25 cellular contexts compared by ENCODE assay signal in the genomic region with DNA sequence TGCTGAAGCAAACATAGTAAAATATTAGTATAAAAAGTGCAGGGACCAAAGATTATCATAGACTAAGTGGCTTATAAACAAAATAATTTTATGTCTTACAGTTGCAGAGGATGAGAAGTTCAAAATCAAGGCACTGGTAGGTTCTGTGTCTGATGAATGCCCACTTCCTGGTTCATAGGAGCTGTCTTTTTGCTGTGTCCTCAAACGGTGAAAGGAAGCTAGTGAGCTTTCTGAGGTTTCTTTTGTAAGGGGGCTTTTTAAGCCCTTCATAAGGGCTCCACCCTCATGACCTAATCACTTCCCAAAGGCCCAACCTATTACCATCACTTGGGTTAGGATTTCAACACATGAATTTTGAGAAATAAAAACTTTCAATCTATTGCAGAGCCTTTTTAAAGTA.
DNase-seq lines count a peak whose midpoint lies in the region; ATAC-seq, FAIRE-seq and TF ChIP-seq lines count a peak whose summit lies in the region.
"Had no signal": no experiment of that assay in that cellular context is flagged by ENCODE, and none has a peak within 500 bp of the region (broad histone marks: within the 10 kb centered on the region; RNA-seq: fewer than 3 reads in every experiment).

No MANE protein-coding gene starts in this region.

- POLR2A ChIA-PET in H1 (lab: Charles Lee; ENCODE audit: partially characterized antibody) = no interaction called here

- no peak for TF ChIP-seq CTCF in mammary epithelial cell (conservative IDR thresholded peaks at IDR 0.05 in 1 of 2, IDR thresholded peaks at IDR 0.05 in 1 of 2; ENCODE audit: extremely low read depth in 1 of 2, insufficient read depth in 1 of 2, low read depth in 1 of 2, low read length in 2 of 2)
- no peak for TF ChIP-seq CTCF in breast epithelium (IDR thresholded peaks at IDR 0.05)
- TF ChIP-seq CTCF in OCI-LY3 (IDR thresholded peaks at IDR 0.05; ENCODE audit: low read depth, low read length) = no peak
- no peak for TF ChIP-seq CTCF in H1 (IDR thresholded peaks at IDR 0.05; ENCODE audit: control extremely low read depth in 1 of 3, insufficient read depth in 1 of 3, low read depth in 1 of 3, low read length in 3 of 3)

- no peak overlapping the region for H2AK5ac ChIP-seq in H1 (ENCODE audit: low read depth, low read length)

- CTCF ChIA-PET in mammary epithelial cell (lab: Charles Lee; ENCODE audit: low non-redundant PET) (no interaction called here), H1 (lab: Charles Lee; ENCODE audit: partially characterized antibody) (interaction anchor here (0.6 kb wide), 1 partner anchor 185 kb away, joined by 3 read pairs; no protein-coding TSS in a partner anchor)

- no peak for ATAC-seq in right cardiac atrium
- ATAC-seq in HG03159 (IDR thresholded peaks at IDR 0.05; ENCODE audit: unreplicated experiment) = no peak
- ATAC-seq: A549 had no signal

- H3K36me3 Mint-ChIP-seq in T-helper 2 cell treated with Interferon-gamma antibody and Interleukin-4, amounts not matched to agents 5 μg/mL and 100 μg/mL, for 36 hours (ENCODE audit: low read depth) = no peaks in the 10 kb centered on the region
- H3K36me3 Mint-ChIP-seq: CD14-positive monocyte; CD8-positive, alpha-beta memory T cell had no signal

- H3K79me2 ChIP-seq in mammary epithelial cell (ENCODE audit: insufficient read depth, low read length) (no peaks in the 10 kb centered on the region), OCI-LY3 (ENCODE audit: low read length) (no peaks in the 10 kb centered on the region), H1 (ENCODE audit: control insufficient read depth in 1 of 2, insufficient read depth in 2 of 2, low read length in 2 of 2) (no peaks in the 10 kb centered on the region)

- H4K5ac ChIP-seq in H1 (ENCODE audit: insufficient read length, low read depth, low read length) = no peak overlapping the region

- no peak overlapping the region for H3K4ac ChIP-seq in H1 (replicated peaks; ENCODE audit: insufficient read length, low read depth, low read length)

- H3K36me3 ChIP-seq in mammary epithelial cell (ENCODE audit: insufficient read depth, low read length) (no peaks in the 10 kb centered on the region), breast epithelium (no peaks in the 10 kb centered on the region), OCI-LY3 (replicated peaks; ENCODE audit: low read depth, low read length) (no peaks in the 10 kb centered on the region), H1 (ENCODE audit: control insufficient read depth in 2 of 4, insufficient read depth in 4 of 4, low read length in 3 of 4) (no peaks in the 10 kb centered on the region)
- H3K36me3 ChIP-seq: BE2C; BLaER1 treated with 17β-estradiol and CSF1 and Interleukin-3, amounts not matched to agents 10 nM and 100 nM; HAP-1 had no signal

- H3K27ac ChIP-seq in mammary epithelial cell (ENCODE audit: insufficient read depth, low read depth, low read length) (no peak overlapping the region), breast epithelium (no peak overlapping the region), OCI-LY3 (ENCODE audit: low read length) (no peak overlapping the region), H1 (ENCODE audit: low read depth, low read length) (no peak overlapping the region), right cardiac atrium (ENCODE audit: low read length) (no peak overlapping the region)
- H3K27ac ChIP-seq: A549; BLaER1 treated with 17β-estradiol and CSF1 and Interleukin-3, amounts not matched to agents 10 nM and 100 nM; GM23248 had no signal

- H3K4me1 Mint-ChIP-seq in T-helper 2 cell treated with Interferon-gamma antibody and Interleukin-4, amounts not matched to agents 5 μg/mL and 100 μg/mL, for 36 hours (ENCODE audit: low read depth) = no peaks in the 10 kb centered on the region
- H3K4me1 Mint-ChIP-seq: CD14-positive monocyte; CD8-positive, alpha-beta memory T cell had no signal

- intact Hi-C loops in mammary epithelial cell (cut with micrococcal nuclease) = no loop called here
- intact Hi-C loops in breast epithelium (cut with DNase I; ENCODE audit: low total_unique reads) = no loop called here
- intact Hi-C loops in right cardiac atrium (cut with DNase I) = no loop called here

- TF ChIP-seq POLR2A in breast epithelium (IDR thresholded peaks at IDR 0.05) (no peak), H1 (IDR thresholded peaks at IDR 0.05; ENCODE audit: control extremely low read depth in 1 of 2, low read depth in 2 of 2, low read length in 2 of 2) (no peak)

- DNase-seq in mammary epithelial cell (no peak), breast epithelium (ENCODE audit: low spot score in 2 of 2) (no peak), HT1080 (ENCODE audit: low read depth) (peak; percentile 2), H1 (ENCODE audit: low read depth in 1 of 2, low spot score in 2 of 2) (no peak), right cardiac atrium (no peak)
- no peak for DNase-seq in T-helper 2 cell treated with Interferon-gamma antibody and Interleukin-4, amounts not matched to agents 5 μg/mL and 100 μg/mL, for 36 hours (ENCODE audit: low spot score)
- DNase-seq: 8988T; ACHN; AML-193; BE2C; CD4-positive, alpha-beta T cell; CD8-positive, alpha-beta memory T cell; DMS 273 treated with DMSO at 0.1 percent for 48 hours; DMS79 treated with DMSO at 0.1 percent for 48 hours; GM23248 had no signal

- no peak overlapping the region for H2BK5ac ChIP-seq in H1 (ENCODE audit: low read depth, low read length)

- no peak overlapping the region for H3K56ac ChIP-seq in H1 (replicated peaks; ENCODE audit: insufficient read length, low read depth, low read length)

- in situ Hi-C loops in mammary epithelial cell (cut with MboI; ENCODE audit: low sequenced_read_pairs in 2 of 2) = no loop called here

- WGBS in mammary epithelial cell (ENCODE audit: low coverage, missing lambda C conversion rate) = 47% methylated on average over 1 of the region's 1 CpG
- WGBS in H1 (ENCODE audit: extremely low coverage in 1 of 2, insufficient coverage in 1 of 2, insufficient read length in 1 of 2, insufficient replicate concordance in 2 of 2, low coverage in 1 of 2, low lambda C conversion rate in 2 of 2, missing lambda C conversion rate in 1 of 2), 2 experiments = 95% methylated on average over 1 of the region's 1 CpG; no CpG with 5 or more reads in 1 of the 2 experiments
- WGBS in right cardiac atrium = 25% methylated on average over 1 of the region's 1 CpG

- no peak overlapping the region for H3K14ac ChIP-seq in H1 (ENCODE audit: insufficient read length)

- no peaks in the 10 kb centered on the region for H3K27me3 Mint-ChIP-seq in T-helper 2 cell treated with Interferon-gamma antibody and Interleukin-4, amounts not matched to agents 5 μg/mL and 100 μg/mL, for 36 hours (ENCODE audit: low read depth)
- H3K27me3 Mint-ChIP-seq: CD4-positive, alpha-beta T cell; CD8-positive, alpha-beta memory T cell had no signal

- dilution Hi-C loops in mammary epithelial cell (cut with HindIII; ENCODE audit: low sequenced_read_pairs) = no loop called here

- no peak overlapping the region for H4K91ac ChIP-seq in H1 (replicated peaks; ENCODE audit: insufficient read length, low read length)

- no peak overlapping the region for H2BK15ac ChIP-seq in H1 (ENCODE audit: low read length)

- no peaks in the 10 kb centered on the region for H3K23me2 ChIP-seq in H1 (ENCODE audit: low read depth, low read length)

- H4K20me1 ChIP-seq in mammary epithelial cell (ENCODE audit: insufficient read depth, low read length) (no peaks in the 10 kb centered on the region), OCI-LY3 (ENCODE audit: insufficient read depth, low read length) (no peaks in the 10 kb centered on the region), H1 (replicated peaks in 1 of 2; ENCODE audit: control insufficient read depth in 1 of 2, insufficient read depth in 2 of 2, low read length in 2 of 2) (no peaks in the 10 kb centered on the region)
- H4K20me1 ChIP-seq: BLaER1 treated with 17β-estradiol and CSF1 and Interleukin-3, amounts not matched to agents 10 nM and 100 nM had no signal

- no peaks in the 10 kb centered on the region for H3K79me1 ChIP-seq in H1 (ENCODE audit: low read depth, low read length)

- no peak overlapping the region for H2BK12ac ChIP-seq in H1 (ENCODE audit: low read depth, low read length)

- peaks cover 4% of the 10 kb centered on the region for H3K4me1 ChIP-seq in mammary epithelial cell (ENCODE audit: insufficient read depth, low read length)
- H3K4me1 ChIP-seq in breast epithelium = no peaks in the 10 kb centered on the region
- peaks cover 9% of the 10 kb centered on the region for H3K4me1 ChIP-seq in OCI-LY3 (ENCODE audit: low read length)
- no peaks in the 10 kb centered on the region for H3K4me1 ChIP-seq in H1 (replicated peaks in 1 of 4; ENCODE audit: control insufficient read depth in 3 of 4, insufficient read depth in 4 of 4, low read length in 3 of 4)
- no peaks in the 10 kb centered on the region for H3K4me1 ChIP-seq in right cardiac atrium (ENCODE audit: control insufficient read depth, insufficient read depth, low read length)
- H3K4me1 ChIP-seq: A549, BE2C, HAP-1 had no signal

- H2BK120ac ChIP-seq in H1 (replicated peaks; ENCODE audit: low read depth, low read length) = no peak overlapping the region

- no peak overlapping the region for H3K4me2 ChIP-seq in mammary epithelial cell (ENCODE audit: insufficient read depth, low read depth, low read length)
- 0 out of 2 replicates have a peak overlapping the region, but pooled peaks have one; percentile 3 for H3K4me2 ChIP-seq in OCI-LY3 (ENCODE audit: low read length)
- no peak overlapping the region for H3K4me2 ChIP-seq in H1 (ENCODE audit: insufficient read depth in 1 of 2, low read depth in 2 of 2, low read length in 2 of 2)
- H3K4me2 ChIP-seq: A549; BLaER1 treated with 17β-estradiol and CSF1 and Interleukin-3, amounts not matched to agents 10 nM and 100 nM had no signal

- H3K27me3 ChIP-seq in mammary epithelial cell (ENCODE audit: insufficient read depth, low read length) = no peaks in the 10 kb centered on the region
- H3K27me3 ChIP-seq in breast epithelium = no peaks in the 10 kb centered on the region
- H3K27me3 ChIP-seq in OCI-LY3 (ENCODE audit: low read depth, low read length) = no peaks in the 10 kb centered on the region
- no peaks in the 10 kb centered on the region for H3K27me3 ChIP-seq in H1 (replicated peaks in 1 of 4; ENCODE audit: control insufficient read depth in 3 of 4, extremely low read depth in 1 of 4, insufficient read depth in 3 of 4, low read length in 3 of 4)
- no peaks in the 10 kb centered on the region for H3K27me3 ChIP-seq in right cardiac atrium (ENCODE audit: control insufficient read depth, insufficient read depth)
- H3K27me3 ChIP-seq: BE2C; BLaER1 treated with 17β-estradiol and CSF1 and Interleukin-3, amounts not matched to agents 10 nM and 100 nM had no signal

- H3K9me3 ChIP-seq in mammary epithelial cell (replicated peaks; ENCODE audit: insufficient read depth, low read length) = no peaks in the 10 kb centered on the region
- H3K9me3 ChIP-seq in breast epithelium = no peaks in the 10 kb centered on the region
- no peaks in the 10 kb centered on the region for H3K9me3 ChIP-seq in OCI-LY3 (ENCODE audit: insufficient read depth, low read length)
- H3K9me3 ChIP-seq in H1 (ENCODE audit: insufficient read depth in 2 of 2, low read depth in 1 of 2, low read length in 1 of 2) = no peaks in the 10 kb centered on the region
- H3K9me3 ChIP-seq in right cardiac atrium (ENCODE audit: control insufficient read depth, low read length) = no peaks in the 10 kb centered on the region
- H3K9me3 ChIP-seq: A549; BE2C; BLaER1 treated with 17β-estradiol and CSF1 and Interleukin-3, amounts not matched to agents 10 nM and 100 nM; HAP-1 had no signal

- no peak overlapping the region for H2BK20ac ChIP-seq in H1 (ENCODE audit: low read length)

- FAIRE-seq in H1 (lab: Jason Lieb, UNC) = no peak
- FAIRE-seq: A549, D721Med, G401.6, GM19239, H54 had no signal

- H4K8ac ChIP-seq in H1 (ENCODE audit: extremely low read depth, insufficient read depth, low read length) = no peak overlapping the region

- no TSS peak for BruUV-seq in mammary epithelial cell (replicated peaks; lab: Mats Ljungman, UMichigan)

- TF ChIP-seq RAD21 in H1 (IDR thresholded peaks at IDR 0.05 in 1 of 2, conservative IDR thresholded peaks at IDR 0.05 in 1 of 2; ENCODE audit: low read depth in 2 of 2, low read length in 2 of 2) = no peak

- H3K4me3 Mint-ChIP-seq in T-helper 2 cell treated with Interferon-gamma antibody and Interleukin-4, amounts not matched to agents 5 μg/mL and 100 μg/mL, for 36 hours = no peak overlapping the region
- H3K4me3 Mint-ChIP-seq: CD14-positive monocyte; CD4-positive, alpha-beta T cell; CD8-positive, alpha-beta memory T cell had no signal

- no peak overlapping the region for H3K27ac Mint-ChIP-seq in T-helper 2 cell treated with Interferon-gamma antibody and Interleukin-4, amounts not matched to agents 5 μg/mL and 100 μg/mL, for 36 hours
- H3K27ac Mint-ChIP-seq: CD14-positive monocyte; CD4-positive, alpha-beta T cell; CD8-positive, alpha-beta memory T cell had no signal

- no peak overlapping the region for H3K23ac ChIP-seq in H1 (ENCODE audit: insufficient read length)

- peak overlapping the region; percentile 3 for H2AFZ ChIP-seq in mammary epithelial cell (ENCODE audit: low read depth, low read length)
- H2AFZ ChIP-seq in OCI-LY3 (ENCODE audit: low read depth, low read length) = peak overlapping the region; percentile 79
- H2AFZ ChIP-seq in H1 (ENCODE audit: low read length) = 0 out of 2 replicates have a peak overlapping the region, but pooled peaks have one; percentile 47
- H2AFZ ChIP-seq: GM23248 had no signal

- H3K18ac ChIP-seq in H1 (ENCODE audit: extremely low read depth, low read length) = no peak overlapping the region

- H3K4me3 ChIP-seq in mammary epithelial cell (replicated peaks in 1 of 3; ENCODE audit: insufficient read depth in 1 of 3, low read depth in 2 of 3, low read length in 3 of 3) = no peak overlapping the region
- no peak overlapping the region for H3K4me3 ChIP-seq in breast epithelium
- no peak overlapping the region for H3K4me3 ChIP-seq in OCI-LY3 (ENCODE audit: low read length)
- no peak overlapping the region for H3K4me3 ChIP-seq in H1 (ENCODE audit: extremely low read depth in 1 of 4, insufficient read depth in 2 of 4, low read depth in 3 of 4, low read length in 4 of 4)
- no peak overlapping the region for H3K4me3 ChIP-seq in right cardiac atrium (ENCODE audit: low read length)
- H3K4me3 ChIP-seq: A549; BLaER1 treated with 17β-estradiol and CSF1 and Interleukin-3, amounts not matched to agents 10 nM and 100 nM; GM23248; HAP-1 had no signal

- H3K9ac ChIP-seq in mammary epithelial cell (ENCODE audit: insufficient read depth, low read length) = no peak overlapping the region
- H3K9ac ChIP-seq in OCI-LY3 (ENCODE audit: low read length) = no peak overlapping the region
- no peak overlapping the region for H3K9ac ChIP-seq in H1 (replicated peaks in 1 of 4; ENCODE audit: extremely low read depth in 1 of 4, low read depth in 3 of 4, low read length in 3 of 4)
- H3K9ac ChIP-seq: BLaER1 treated with 17β-estradiol and CSF1 and Interleukin-3, amounts not matched to agents 10 nM and 100 nM; GM23248 had no signal

- TF ChIP-seq EP300 in H1 (IDR thresholded peaks at IDR 0.05; ENCODE audit: borderline replicate concordance in 1 of 2, low read depth in 2 of 2, low read length in 2 of 2) = no peak

- H3K9me3 Mint-ChIP-seq in T-helper 2 cell treated with Interferon-gamma antibody and Interleukin-4, amounts not matched to agents 5 μg/mL and 100 μg/mL, for 36 hours = no peaks in the 10 kb centered on the region
- H3K9me3 Mint-ChIP-seq: CD4-positive, alpha-beta T cell had no signal

Comparison
In these comparisons a context has a peak if more than half of its experiments do, and no peak if none do; other contexts are left out.
1. H2AFZ ChIP-seq: peak in every context shown above with its lines; median percentile 79 in OCI-LY3; 47 in H1; 3 in mammary epithelial cell.